In the genomic region with DNA sequence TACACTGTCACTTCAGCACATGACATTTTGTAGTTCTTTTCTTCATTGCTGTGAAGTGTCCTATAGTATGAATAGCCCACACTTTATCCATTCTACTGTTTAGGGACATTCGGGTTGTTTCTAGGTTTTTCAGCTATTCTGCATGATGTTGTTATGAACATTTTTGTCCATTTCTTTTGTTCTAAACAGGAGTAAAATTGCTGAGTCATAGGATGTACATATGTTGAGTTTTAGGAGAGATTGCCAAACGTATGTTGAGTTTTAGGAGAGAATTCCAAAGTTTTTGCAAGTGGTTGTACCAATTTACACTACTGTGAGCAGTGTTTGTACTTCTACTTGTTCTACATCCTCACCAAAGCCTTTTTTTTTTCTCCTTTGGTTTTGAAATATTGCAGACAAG, we compare ENCODE assay signal across 31 cellular contexts.
"Had no signal": no experiment of that assay in that cellular context is flagged by ENCODE, and none has a peak within 500 bp of the region (broad histone marks: within the 10 kb centered on the region; RNA-seq: fewer than 3 reads in every experiment).

No MANE protein-coding gene starts in this region.

- H3K9me3 ChIP-seq: ovary, psoas muscle, suprapubic skin, testis, tibial artery, transverse colon, upper lobe of right lung, uterus had no signal

- DNase-seq: natural killer cell; occipital lobe; ovary; posterior cingulate gyrus; psoas muscle; right cardiac atrium; spleen; stimulated activated CD4-positive, alpha-beta T cell treated with anti-CD3 and anti-CD28 coated beads, Interleukin-12 subunit alpha, Interleukin-12 subunit beta, amount 100 ng/mL, for 4 hours; stimulated activated CD4-positive, alpha-beta T cell treated with anti-CD3 and anti-CD28 coated beads, Interleukin-1b, Interleukin-23, amount 100 ng/mL, for 48 hours; stimulated activated CD4-positive, alpha-beta T cell treated with anti-CD3 and anti-CD28 coated beads, Interleukin-4, amount 100 ng/mL, for 1 hour; stimulated activated CD4-positive, alpha-beta T cell treated with anti-CD3 and anti-CD28 coated beads, Interleukin-4, amount 100 ng/mL, for 4 hours; stimulated activated CD8-positive, alpha-beta memory T cell treated with anti-CD3 and anti-CD28 coated beads, Interleukin-4, amount 100 ng/mL, for 48 hours; stimulated activated naive CD4-positive, alpha-beta T cell; stimulated activated naive CD8-positive, alpha-beta T cell treated with anti-CD3 and anti-CD28 coated beads, Interleukin-15, amount 100 ng/mL, for 72 hours; stimulated activated naive CD8-positive, alpha-beta T cell treated with anti-CD3 and anti-CD28 coated beads, Interleukin-15, Interleukin-2, amounts not matched to agents 100 U/mL and 50 U/mL, for 24 hours; substantia nigra; testis; tibial artery; transverse colon; upper lobe of right lung; uterus had no signal

- H3K79me2 ChIP-seq: parathyroid adenoma had no signal

- ATAC-seq: natural killer cell; psoas muscle; right cardiac atrium; sciatic nerve; stimulated activated memory B cell treated with anti-CD40 and anti-IgM and Interleukin-4, amounts not matched to agents 10 μg/mL and 1 μg/mL and 100 μg/mL, for 72 hours; stimulated activated naive CD8-positive, alpha-beta T cell treated with anti-CD3 and anti-CD28 coated beads, Interleukin-15, amount 100 ng/mL, for 72 hours; stimulated activated naive CD8-positive, alpha-beta T cell treated with anti-CD3 and anti-CD28 coated beads, Interleukin-15, Interleukin-2, amounts not matched to agents 100 U/mL and 50 U/mL, for 24 hours; upper lobe of right lung had no signal

- H3K27ac ChIP-seq: neural progenitor cell, ovary, parathyroid adenoma, psoas muscle, skin epidermis, spleen, suprapubic skin, testis, tibial artery, transverse colon, upper lobe of right lung, uterus had no signal

- H3K27me3 ChIP-seq: neural progenitor cell, ovary, spleen, suprapubic skin, testis, tibial artery, transverse colon, upper lobe of right lung, uterus had no signal

- H3K4me1 ChIP-seq: neural progenitor cell, parathyroid adenoma, psoas muscle, spleen, suprapubic skin, testis, tibial artery, transverse colon, upper lobe of right lung, uterus had no signal

- H3K9me3 Mint-ChIP-seq: nephron; neural progenitor cell; stimulated activated naive CD8-positive, alpha-beta T cell treated with anti-CD3 and anti-CD28 coated beads, Interleukin-15, amount 100 ng/mL, for 72 hours; type B pancreatic cell had no signal

- H3K4me3 ChIP-seq: neural progenitor cell, ovary, psoas muscle, skin epidermis, smooth muscle cell, spleen, suprapubic skin, testis, tibial artery, transverse colon, upper lobe of right lung, uterus had no signal

- H3K36me3 Mint-ChIP-seq: natural killer cell; neural progenitor cell; stimulated activated memory B cell treated with anti-CD40 and anti-IgM and Interleukin-4, amounts not matched to agents 10 μg/mL and 1 μg/mL and 100 μg/mL, for 72 hours; type B pancreatic cell had no signal

- H3K4me2 ChIP-seq: neural progenitor cell, smooth muscle cell had no signal

- H2AFZ ChIP-seq: neural progenitor cell, parathyroid adenoma had no signal

- H3K27ac Mint-ChIP-seq: natural killer cell; nephron; neural progenitor cell; progenitor cell of endocrine pancreas; stimulated activated memory B cell treated with anti-CD40 and anti-IgM and Interleukin-4, amounts not matched to agents 10 μg/mL and 1 μg/mL and 100 μg/mL, for 72 hours; stimulated activated naive CD8-positive, alpha-beta T cell treated with anti-CD3 and anti-CD28 coated beads, Interleukin-15, amount 100 ng/mL, for 72 hours; type B pancreatic cell had no signal

- H3K27me3 Mint-ChIP-seq: progenitor cell of endocrine pancreas; stimulated activated naive CD8-positive, alpha-beta T cell treated with anti-CD3 and anti-CD28 coated beads, Interleukin-15, amount 100 ng/mL, for 72 hours had no signal

- H3K4me3 Mint-ChIP-seq: natural killer cell; nephron; neural progenitor cell; stimulated activated memory B cell treated with anti-CD40 and anti-IgM and Interleukin-4, amounts not matched to agents 10 μg/mL and 1 μg/mL and 100 μg/mL, for 72 hours; stimulated activated naive CD8-positive, alpha-beta T cell treated with anti-CD3 and anti-CD28 coated beads, Interleukin-15, amount 100 ng/mL, for 72 hours; type B pancreatic cell had no signal

- H3K4me1 Mint-ChIP-seq: natural killer cell; nephron; neural progenitor cell; stimulated activated memory B cell treated with anti-CD40 and anti-IgM and Interleukin-4, amounts not matched to agents 10 μg/mL and 1 μg/mL and 100 μg/mL, for 72 hours; stimulated activated naive CD8-positive, alpha-beta T cell treated with anti-CD3 and anti-CD28 coated beads, Interleukin-15, amount 100 ng/mL, for 72 hours had no signal

- H3K9ac ChIP-seq: neural progenitor cell, parathyroid adenoma had no signal

- H3K36me3 ChIP-seq: neural progenitor cell, ovary, spleen, suprapubic skin, tibial artery, transverse colon, upper lobe of right lung, uterus had no signal
